30 cellular contexts compared by ENCODE assay signal in genomic region chr20:4246428-4246827, GRCh38. TPM values are rescaled to one million over a fixed set of nuclear protein-coding genes. Genes with fewer than 3 reads are reported as not detected.
"Had no signal": no experiment of that assay in that cellular context is flagged by ENCODE, and none has a peak within 500 bp of the region (broad histone marks: within the 10 kb centered on the region; RNA-seq: fewer than 3 reads in every experiment).

No MANE protein-coding gene starts in this region.

- FAIRE-seq: kidney had no signal

- H2AFZ ChIP-seq: neural progenitor cell, parathyroid adenoma had no signal

- DNase-seq: activated CD4-positive, alpha-beta T cell treated with anti-CD3 and anti-CD28 coated beads for 4 hours; activated CD4-positive, alpha-beta T cell treated with anti-CD3 and anti-CD28 coated beads, Interleukin-2, amount 50 U/mL, for 4 hours; activated CD4-positive, CD25-positive, alpha-beta regulatory T cell; activated effector memory CD4-positive, alpha-beta T cell treated with Interleukin-2 at 50 U/mL for 16 hours; activated naive CD4-positive, alpha-beta T cell treated with Interleukin-2 at 50 U/mL for 16 hours; adrenal gland; aorta; cerebellar nuclear complex; colonic mucosa; dorsolateral prefrontal cortex; effector memory CD4-positive, alpha-beta T cell; heart left ventricle; hypothalamus; immature natural killer cell; kidney; left colon; naive B cell; occipital lobe; psoas muscle; stimulated activated CD4-positive, alpha-beta T cell treated with anti-CD3 and anti-CD28 coated beads, Interleukin-2, amount 100 ng/mL, for 24 hours; stimulated activated naive B cell treated with anti-CD40 and anti-IgM and Interleukin-4, amounts not matched to agents 10 μg/mL and 1 μg/mL and 100 μg/mL, for 72 hours; stomach had no signal

- H3K4me1 ChIP-seq: parathyroid adenoma, psoas muscle had no signal

- H3K9me3 ChIP-seq: adrenal gland, colonic mucosa, heart left ventricle, psoas muscle, stomach, suprapubic skin, tibial nerve had no signal

- H3K27ac ChIP-seq: cardiac muscle cell, dorsolateral prefrontal cortex, neural progenitor cell, parathyroid adenoma, psoas muscle, suprapubic skin had no signal

- H3K4me2 ChIP-seq: neural progenitor cell, smooth muscle cell had no signal

- ATAC-seq: heart left ventricle; left colon; psoas muscle; stimulated activated naive B cell treated with anti-CD40 and anti-IgM and Interleukin-4, amounts not matched to agents 10 μg/mL and 1 μg/mL and 100 μg/mL, for 72 hours had no signal

- H3K4me3 ChIP-seq: adrenal gland, cardiac muscle cell, colonic mucosa, dorsolateral prefrontal cortex, heart left ventricle, neural progenitor cell, psoas muscle, smooth muscle cell, stomach, suprapubic skin had no signal

- H3K79me2 ChIP-seq: parathyroid adenoma had no signal

- H3K36me3 ChIP-seq: adrenal gland, cardiac muscle cell, colonic mucosa, heart left ventricle, neural progenitor cell, stomach, suprapubic skin, tibial nerve had no signal

- H3K9ac ChIP-seq: neural progenitor cell, parathyroid adenoma had no signal

RNA-seq across cellular contexts. Expression of gene ADRA1D, which starts 2.7 kb away (rescaled TPM):
- total RNA-seq: mesothelial cell of epicardium; smooth muscle cell; T-helper 2 cell treated with Interferon-gamma antibody and Interleukin-4, amounts not matched to agents 100 ng/mL and 5 ng/mL, for 36 hours had no signal
- polyA plus RNA-seq: immature natural killer cell, smooth muscle cell had no signal
